Comparison of ENCODE assay signal across 8 cellular contexts in the genomic region with DNA sequence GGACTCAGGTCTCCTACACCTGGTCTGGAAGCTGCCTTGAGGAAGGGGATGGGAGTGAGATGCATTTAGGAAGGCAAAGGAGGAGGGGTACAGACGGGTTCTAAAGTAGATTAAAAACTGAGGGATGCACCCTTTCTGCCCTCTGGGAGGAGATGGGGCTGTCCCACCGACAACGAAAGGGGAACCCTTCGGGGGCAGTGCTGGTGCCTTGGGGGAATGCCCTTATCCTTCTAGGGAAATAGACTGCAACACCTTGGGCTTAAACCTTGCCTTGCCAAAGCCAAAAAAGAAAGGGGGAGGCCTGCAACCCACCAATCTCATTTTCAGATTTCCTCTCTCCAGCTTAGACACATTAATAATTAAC.
DNase-seq lines count a peak whose midpoint lies in the region; ATAC-seq and TF ChIP-seq lines count a peak whose summit lies in the region.

No MANE protein-coding gene starts in this region.

- ATAC-seq in GM21786 (IDR thresholded peaks at IDR 0.05; ENCODE audit: unreplicated experiment) (peak; percentile 74), HG03442 (IDR thresholded peaks at IDR 0.05; ENCODE audit: unreplicated experiment) (no peak)
- peak; percentile 28 for ATAC-seq in activated T-helper 17 cell treated with anti-CD3 and anti-CD28 coated beads, Interleukin-2, amount 50 U/mL, for 72 hours (replicated peaks)
- ATAC-seq in CD4-positive, alpha-beta T cell (ENCODE audit: poor library complexity), result no peak

- intact Hi-C loops in CD4-positive, alpha-beta T cell (cut with DNase I, micrococcal nuclease), result no loop called here

- TF ChIP-seq CTCF in GM10266 (IDR thresholded peaks at IDR 0.05; ENCODE audit: control insufficient read depth, insufficient read depth, low read depth, missing control alignments) (no peak), brain microvascular endothelial cell (IDR thresholded peaks at IDR 0.05; ENCODE audit: low read depth, low read length, missing control alignments) (no peak)
- no peak for TF ChIP-seq CTCF in CD4-positive, alpha-beta T cell (IDR thresholded peaks at IDR 0.05)

- peak overlapping the region; percentile 16 for H3K9ac ChIP-seq in mucosa of stomach (ENCODE audit: low read length)

- H3K36me3 Mint-ChIP-seq in activated T-helper 17 cell treated with anti-CD3 and anti-CD28 coated beads, Interleukin-2, amount 50 U/mL, for 72 hours (ENCODE audit: low read depth), result no peaks in the 10 kb centered on the region
- H3K36me3 Mint-ChIP-seq in CD4-positive, alpha-beta T cell (ENCODE audit: low read depth), result no peaks in the 10 kb centered on the region

- H3K27ac ChIP-seq in CD4-positive, alpha-beta T cell (ENCODE audit: low read depth, low read length), result no peak overlapping the region
- no peak overlapping the region for H3K27ac ChIP-seq in brain microvascular endothelial cell

- H3K4me1 ChIP-seq in mucosa of stomach (ENCODE audit: control insufficient read depth, insufficient read depth, low read length), result peaks cover 60% of the 10 kb centered on the region

- peak; percentile 64 for DNase-seq in GM10266 (ENCODE audit: extremely low spot score)
- no peak for DNase-seq in CD4-positive, alpha-beta T cell
- DNase-seq in brain microvascular endothelial cell, result no peak
- DNase-seq in AG08396 (ENCODE audit: low spot score), result no peak

- H3K27me3 Mint-ChIP-seq in activated T-helper 17 cell treated with anti-CD3 and anti-CD28 coated beads, Interleukin-2, amount 50 U/mL, for 72 hours, result peaks cover 9% of the 10 kb centered on the region
- peaks cover 71% of the 10 kb centered on the region for H3K27me3 Mint-ChIP-seq in CD4-positive, alpha-beta T cell

- POLR2A ChIA-PET in CD4-positive, alpha-beta T cell (lab: Charles Lee), result no interaction called here

- peak overlapping the region; percentile 55 for H3K4me3 Mint-ChIP-seq in activated T-helper 17 cell treated with anti-CD3 and anti-CD28 coated beads, Interleukin-2, amount 50 U/mL, for 72 hours
- no peak overlapping the region for H3K4me3 Mint-ChIP-seq in CD4-positive, alpha-beta T cell

- H3K9me3 Mint-ChIP-seq in activated T-helper 17 cell treated with anti-CD3 and anti-CD28 coated beads, Interleukin-2, amount 50 U/mL, for 72 hours, result no peaks in the 10 kb centered on the region
- H3K9me3 Mint-ChIP-seq in CD4-positive, alpha-beta T cell, result no peaks in the 10 kb centered on the region

- in situ Hi-C loops in brain microvascular endothelial cell (cut with HindIII; ENCODE audit: low pct_ligation_motif_present, low sequenced_read_pairs), result no loop called here

- no peaks in the 10 kb centered on the region for H3K9me3 ChIP-seq in mucosa of stomach (ENCODE audit: control insufficient read depth, low read length)
- H3K9me3 ChIP-seq in CD4-positive, alpha-beta T cell (ENCODE audit: control insufficient read depth, low read length), result no peaks in the 10 kb centered on the region

- H3K4me3 ChIP-seq in mucosa of stomach (ENCODE audit: low read length) (peak overlapping the region; percentile 44), brain microvascular endothelial cell (ENCODE audit: low read depth, low read length) (no peak overlapping the region)

- H3K4me1 Mint-ChIP-seq in activated T-helper 17 cell treated with anti-CD3 and anti-CD28 coated beads, Interleukin-2, amount 50 U/mL, for 72 hours, result peaks cover 7% of the 10 kb centered on the region
- peaks cover 5% of the 10 kb centered on the region for H3K4me1 Mint-ChIP-seq in CD4-positive, alpha-beta T cell (ENCODE audit: low read depth)

- H3K27me3 ChIP-seq in mucosa of stomach (ENCODE audit: control insufficient read depth, insufficient read depth, low read length) (no peaks in the 10 kb centered on the region), brain microvascular endothelial cell (replicated peaks) (peaks cover 67% of the 10 kb centered on the region)
- H3K27me3 ChIP-seq in CD4-positive, alpha-beta T cell (ENCODE audit: control insufficient read depth, insufficient read depth, low read length), result peaks cover 47% of the 10 kb centered on the region

- H3K36me3 ChIP-seq in mucosa of stomach (ENCODE audit: control insufficient read depth, insufficient read depth, low read length) (no peaks in the 10 kb centered on the region), brain microvascular endothelial cell (replicated peaks) (no peaks in the 10 kb centered on the region)

- H3K27ac Mint-ChIP-seq in activated T-helper 17 cell treated with anti-CD3 and anti-CD28 coated beads, Interleukin-2, amount 50 U/mL, for 72 hours, result no peak overlapping the region
- no peak overlapping the region for H3K27ac Mint-ChIP-seq in CD4-positive, alpha-beta T cell

- CTCF ChIA-PET in CD4-positive, alpha-beta T cell (lab: Charles Lee), result no interaction called here

Comparison
In these comparisons a context has a peak if more than half of its experiments do, and no peak if none do; other contexts are left out.
1. ATAC-seq: peak in GM21786 (single experiment) and activated T-helper 17 cell treated with anti-CD3 and anti-CD28 coated beads, Interleukin-2, amount 50 U/mL, for 72 hours (single experiment); none in HG03442 (single experiment) and CD4-positive, alpha-beta T cell (single experiment).